ENCODE assay signal across 26 cellular contexts in the genomic region with DNA sequence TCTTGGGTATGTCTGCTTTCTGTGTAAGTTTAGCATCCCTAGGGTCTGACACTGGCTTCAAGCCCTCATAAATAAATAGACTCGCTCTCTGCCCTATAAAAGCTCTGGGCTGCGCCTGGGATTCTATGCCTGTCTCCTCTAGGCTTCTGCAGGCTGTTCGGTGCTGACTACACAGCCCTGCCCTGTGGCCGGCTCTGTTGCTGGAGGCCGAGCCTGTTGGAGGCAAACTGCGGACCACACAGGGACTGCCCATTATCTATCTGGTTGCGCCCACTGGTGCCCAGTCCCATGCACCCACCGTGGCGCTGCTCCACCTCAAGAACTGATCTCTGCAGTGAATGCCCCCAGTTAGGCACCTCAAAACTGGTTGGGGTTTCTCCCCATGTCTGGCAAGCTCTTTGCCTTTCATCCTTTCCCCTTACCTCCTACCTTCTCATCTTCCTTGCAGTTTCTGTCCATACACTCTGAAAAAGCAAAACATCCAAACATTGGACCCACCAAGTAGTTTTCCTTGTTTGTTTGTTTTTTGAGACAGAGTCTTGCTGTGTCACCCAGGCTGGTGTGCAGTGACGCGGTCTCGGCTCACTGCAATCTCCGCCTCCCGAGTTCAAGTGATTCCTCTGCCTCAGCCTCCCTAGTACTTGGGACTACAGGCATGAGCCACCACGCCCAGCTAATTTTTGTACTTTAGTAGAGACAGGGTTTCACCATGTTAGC.
"Had no signal": no experiment of that assay in that cellular context is flagged by ENCODE, and none has a peak within 500 bp of the region (broad histone marks: within the 10 kb centered on the region; RNA-seq: fewer than 3 reads in every experiment).

No MANE protein-coding gene starts in this region.

- H3K36me3 Mint-ChIP-seq: activated naive CD4-positive, alpha-beta T cell treated with anti-CD3 and anti-CD28 coated beads, Interleukin-2, amount 50 U/mL, for 72 hours; natural killer cell treated with Interleukin-12 subunit alpha and Interleukin-12 subunit beta and Interleukin-15 and Interleukin-18, amount 100 ng/mL, for 72 hours; WTC11 had no signal

- ATAC-seq: activated CD8-positive, alpha-beta T cell treated with anti-CD3 and anti-CD28 coated beads for 36 hours; activated naive CD4-positive, alpha-beta T cell treated with anti-CD3 and anti-CD28 coated beads, Interleukin-2, amount 50 U/mL, for 72 hours; foreskin keratinocyte; heart right ventricle; left lung; lower lobe of right lung; right lobe of liver; T-helper 17 cell; upper lobe of right lung; WTC11 had no signal

- H3K4me3 Mint-ChIP-seq: activated CD8-positive, alpha-beta T cell treated with anti-CD3 and anti-CD28 coated beads for 36 hours; activated T-helper 1 cell treated with anti-CD3 and anti-CD28 coated beads, Interleukin-12 subunit alpha, Interleukin-12 subunit beta, Interleukin-2, Interleukin-4 antibody, amounts not matched to agents 30 ng/mL and 10 ng/mL and 1 ng/mL, durations not matched to agents 14 hours and 24 hours and 36 hours; natural killer cell treated with Interleukin-12 subunit alpha and Interleukin-12 subunit beta and Interleukin-15 and Interleukin-18, amount 100 ng/mL, for 72 hours; stimulated activated naive CD8-positive, alpha-beta T cell treated with anti-CD3 and anti-CD28 coated beads, Interleukin-15, Interleukin-2, amounts not matched to agents 100 ng/mL and 50 ng/mL, for 24 hours; T-helper 17 cell; WTC11 had no signal

- H3K4me1 ChIP-seq: breast epithelium, foreskin keratinocyte, heart right ventricle, lower lobe of right lung, right lobe of liver, upper lobe of right lung had no signal

- H3K36me3 ChIP-seq: breast epithelium, esophagus muscularis mucosa, heart right ventricle, left lung, lower lobe of right lung, neutrophil, right lobe of liver, upper lobe of right lung had no signal

- H3K9me3 Mint-ChIP-seq: activated CD8-positive, alpha-beta T cell treated with anti-CD3 and anti-CD28 coated beads for 36 hours; activated naive CD4-positive, alpha-beta T cell treated with anti-CD3 and anti-CD28 coated beads, Interleukin-2, amount 50 U/mL, for 72 hours; activated T-helper 1 cell treated with anti-CD3 and anti-CD28 coated beads, Interleukin-12 subunit alpha, Interleukin-12 subunit beta, Interleukin-2, Interleukin-4 antibody, amounts not matched to agents 30 ng/mL and 10 ng/mL and 1 ng/mL, durations not matched to agents 14 hours and 24 hours and 36 hours; natural killer cell treated with Interleukin-12 subunit alpha and Interleukin-12 subunit beta and Interleukin-15 and Interleukin-18, amount 100 ng/mL, for 72 hours; stimulated activated naive CD8-positive, alpha-beta T cell treated with anti-CD3 and anti-CD28 coated beads, Interleukin-15, Interleukin-2, amounts not matched to agents 100 ng/mL and 50 ng/mL, for 24 hours; WTC11 had no signal

- H3K27ac Mint-ChIP-seq: activated CD8-positive, alpha-beta T cell treated with anti-CD3 and anti-CD28 coated beads for 36 hours; activated naive CD4-positive, alpha-beta T cell treated with anti-CD3 and anti-CD28 coated beads, Interleukin-2, amount 50 U/mL, for 72 hours; activated T-helper 1 cell treated with anti-CD3 and anti-CD28 coated beads, Interleukin-12 subunit alpha, Interleukin-12 subunit beta, Interleukin-2, Interleukin-4 antibody, amounts not matched to agents 30 ng/mL and 10 ng/mL and 1 ng/mL, durations not matched to agents 14 hours and 24 hours and 36 hours; stimulated activated naive CD8-positive, alpha-beta T cell treated with anti-CD3 and anti-CD28 coated beads, Interleukin-15, Interleukin-2, amounts not matched to agents 100 ng/mL and 50 ng/mL, for 24 hours; T-helper 17 cell; WTC11 had no signal

- H3K27ac ChIP-seq: breast epithelium, esophagus muscularis mucosa, foreskin keratinocyte, heart right ventricle, left lung, lower lobe of right lung, neutrophil, right lobe of liver, upper lobe of right lung had no signal

- H3K27me3 ChIP-seq: esophagus muscularis mucosa, right lobe of liver had no signal

- H3K9me3 ChIP-seq: breast epithelium, esophagus muscularis mucosa, heart right ventricle, left lung, lower lobe of right lung, neutrophil, right lobe of liver, upper lobe of right lung had no signal

- H3K4me3 ChIP-seq: breast epithelium, esophagus muscularis mucosa, heart right ventricle, left lung, lower lobe of right lung, right lobe of liver, upper lobe of right lung had no signal

- DNase-seq: activated CD4-positive, alpha-beta T cell treated with anti-CD3 and anti-CD28 coated beads, Interleukin-2, amount 50 U/mL, for 1 hour; activated CD8-positive, alpha-beta T cell treated with anti-CD3 and anti-CD28 coated beads for 36 hours; activated gamma-delta T cell treated with Interleukin-2 at 50 U/mL for 16 hours; activated T-cell treated with anti-CD3 and anti-CD28 coated beads, Interleukin-2, amount 50 U/mL, for 1 hour; central memory CD4-positive, alpha-beta T cell; foreskin keratinocyte; heart right ventricle; kidney glomerular epithelial cell; left lung; lower lobe of right lung; mesendoderm; right lobe of liver; stimulated activated CD4-positive, alpha-beta T cell treated with anti-CD3 and anti-CD28 coated beads, Interleukin-12 subunit alpha, Interleukin-12 subunit beta, amount 100 ng/mL, for 4 hours; stimulated activated CD4-positive, alpha-beta T cell treated with anti-CD3 and anti-CD28 coated beads, Interleukin-4, amount 100 ng/mL, for 1 hour; substantia nigra; T-helper 17 cell; T1000; upper lobe of right lung had no signal
